8 cellular contexts compared by ENCODE assay signal in the genomic region with DNA sequence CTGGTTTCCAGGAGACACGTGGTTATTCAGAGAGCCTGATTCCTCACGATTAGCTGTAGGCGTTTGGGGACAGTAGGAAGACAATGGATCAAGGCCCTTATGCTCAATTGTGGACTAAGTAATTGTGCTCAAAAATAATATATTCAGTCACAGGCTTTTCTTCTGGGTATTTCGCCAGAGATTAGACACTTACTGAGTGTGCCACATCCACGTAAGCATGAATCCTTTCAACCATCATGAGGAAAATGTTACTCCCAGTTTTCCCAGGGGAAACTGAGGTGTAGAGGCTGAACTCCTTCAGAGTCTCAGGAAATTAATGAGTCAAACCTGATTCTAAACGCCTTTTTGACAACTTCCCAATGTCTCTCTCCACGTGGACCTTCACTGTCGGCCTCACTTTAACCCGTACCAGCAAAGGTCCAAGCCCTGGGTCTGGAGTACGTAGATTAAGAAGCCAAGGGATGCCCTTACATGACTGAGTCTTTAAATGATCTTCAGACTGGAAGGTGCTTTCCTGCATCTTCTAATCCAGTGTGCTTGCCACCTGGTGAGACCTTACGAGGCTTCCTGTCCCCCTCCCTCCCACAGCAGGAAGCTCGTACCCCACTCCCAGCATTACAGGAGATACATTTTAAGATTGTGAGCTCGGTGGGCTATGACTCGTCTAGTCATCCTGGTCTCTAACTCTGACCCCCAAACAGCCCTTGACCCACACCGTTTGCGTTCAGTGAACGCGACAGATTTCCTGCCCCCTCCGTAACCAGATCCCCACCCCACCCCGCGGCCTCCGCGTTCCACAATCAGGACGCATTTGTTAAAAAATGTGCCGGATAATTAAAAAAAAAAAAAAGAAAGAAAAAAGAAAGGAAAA. TPM values are rescaled to one million over a fixed set of nuclear protein-coding genes. Genes with fewer than 3 reads are reported as not detected.
DNase-seq lines count a peak whose midpoint lies in the region; ATAC-seq, FAIRE-seq and TF ChIP-seq lines count a peak whose summit lies in the region.

No MANE protein-coding gene starts in this region.

- peaks cover 56% of the 10 kb centered on the region for H3K4me1 ChIP-seq in BLaER1
- H3K4me1 ChIP-seq in esophagus muscularis mucosa, result peaks cover 48 to 61% (median 59%) of the 10 kb centered on the region in 4 donors
- H3K4me1 ChIP-seq in pancreas, result peaks cover 7 to 33% (median 19%) of the 10 kb centered on the region in 3 donors

- H3K27me3 ChIP-seq in BLaER1, result no peaks in the 10 kb centered on the region
- no peaks in the 10 kb centered on the region for H3K27me3 ChIP-seq in esophagus muscularis mucosa
- H3K27me3 ChIP-seq in pancreas, result no peaks in the 10 kb centered on the region

- peak overlapping the region; percentile 96 for H3K4me2 ChIP-seq in BLaER1

- peaks cover 45% of the 10 kb centered on the region for H3K4me1 Mint-ChIP-seq in activated CD8-positive, alpha-beta T cell treated with anti-CD3 and anti-CD28 coated beads, Interleukin-2, amount 10 ng/mL, durations not matched to agents 7 days and 5 days (ENCODE audit: low read depth)

- H3K27ac ChIP-seq in BLaER1 (peak overlapping the region; percentile 97), esophagus muscularis mucosa (replicated peaks in 1 of 4) (peak overlapping the region; percentile 94 to 99 (median 96)), pancreas (peak overlapping the region; percentile 81 to 95 (median 84))

- TF ChIP-seq CTCF in esophagus muscularis mucosa (IDR thresholded peaks at IDR 0.05) (no peak), pancreas (IDR thresholded peaks at IDR 0.05) (no peak)

- DNase-seq in HT-29 (ENCODE audit: low spot score) (peak; percentile 38), esophagus muscularis mucosa (ENCODE audit: extremely low spot score) (no peak), pancreas (no peak), D341Med (ENCODE audit: low spot score) (no peak)
- peak; percentile 45 for DNase-seq in activated CD8-positive, alpha-beta T cell treated with anti-CD3 and anti-CD28 coated beads, Interleukin-2, amount 10 ng/mL, durations not matched to agents 7 days and 5 days

- H3K27ac Mint-ChIP-seq in activated CD8-positive, alpha-beta T cell treated with anti-CD3 and anti-CD28 coated beads, Interleukin-2, amount 10 ng/mL, durations not matched to agents 7 days and 5 days, result peak overlapping the region; percentile 91

- peak overlapping the region; percentile 97 for H3K9ac ChIP-seq in BLaER1

- intact Hi-C loops in esophagus muscularis mucosa (cut with DNase I) (no loop called here), pancreas (cut with DNase I) (no loop called here)

- WGBS in esophagus muscularis mucosa, result 5% methylated on average over 25 of the region's 25 CpGs
- WGBS in pancreas, 2 donors, result 17 to 19% methylated on average over 25 of the region's 25 CpGs

- no peak for TF ChIP-seq POLR2A in esophagus muscularis mucosa (IDR thresholded peaks at IDR 0.05; ENCODE audit: low read depth)

- no peak for ATAC-seq in activated CD8-positive, alpha-beta T cell treated with anti-CD3 and anti-CD28 coated beads, Interleukin-2, amount 10 ng/mL, durations not matched to agents 7 days and 5 days
- no peak for ATAC-seq in pancreas
- ATAC-seq in HG02973 (IDR thresholded peaks at IDR 0.05; ENCODE audit: unreplicated experiment), result no peak
- no peak for ATAC-seq in HG03469 (IDR thresholded peaks at IDR 0.05; ENCODE audit: unreplicated experiment)

- no peaks in the 10 kb centered on the region for H3K9me3 ChIP-seq in BLaER1
- no peaks in the 10 kb centered on the region for H3K9me3 ChIP-seq in esophagus muscularis mucosa
- no peaks in the 10 kb centered on the region for H3K9me3 ChIP-seq in pancreas

- CTCF ChIA-PET in activated CD8-positive, alpha-beta T cell treated with anti-CD3 and anti-CD28 coated beads, Interleukin-2, amount 10 ng/mL, durations not matched to agents 7 days and 5 days (lab: Charles Lee), result interaction anchor here (3.5 kb wide), 1 partner anchor 28 kb away, joined by 39 read pairs; no protein-coding TSS in a partner anchor

- H3K27me3 Mint-ChIP-seq in activated CD8-positive, alpha-beta T cell treated with anti-CD3 and anti-CD28 coated beads, Interleukin-2, amount 10 ng/mL, durations not matched to agents 7 days and 5 days (ENCODE audit: low read depth), result no peaks in the 10 kb centered on the region

- peaks cover 35% of the 10 kb centered on the region for H3K36me3 Mint-ChIP-seq in activated CD8-positive, alpha-beta T cell treated with anti-CD3 and anti-CD28 coated beads, Interleukin-2, amount 10 ng/mL, durations not matched to agents 7 days and 5 days (ENCODE audit: low read depth)

- peak overlapping the region; percentile 96 for H3K4me3 ChIP-seq in BLaER1
- H3K4me3 ChIP-seq in esophagus muscularis mucosa, result peak overlapping the region; percentile 69 to 92 (median 83)
- peak overlapping the region; percentile 76 to 83 (median 81) for H3K4me3 ChIP-seq in pancreas

- no peak for FAIRE-seq in pancreas (lab: Jason Lieb, UNC)

- peak overlapping the region; percentile 88 for H3K4me3 Mint-ChIP-seq in activated CD8-positive, alpha-beta T cell treated with anti-CD3 and anti-CD28 coated beads, Interleukin-2, amount 10 ng/mL, durations not matched to agents 7 days and 5 days

- no peak for TF ChIP-seq EP300 in esophagus muscularis mucosa (IDR thresholded peaks at IDR 0.05)

- H4K20me1 ChIP-seq in BLaER1, result peaks cover 61% of the 10 kb centered on the region

- H3K9me3 Mint-ChIP-seq in activated CD8-positive, alpha-beta T cell treated with anti-CD3 and anti-CD28 coated beads, Interleukin-2, amount 10 ng/mL, durations not matched to agents 7 days and 5 days (ENCODE audit: insufficient read depth), result no peaks in the 10 kb centered on the region

- POLR2A ChIA-PET in activated CD8-positive, alpha-beta T cell treated with anti-CD3 and anti-CD28 coated beads, Interleukin-2, amount 10 ng/mL, durations not matched to agents 7 days and 5 days (lab: Charles Lee), result interaction anchor here (0.7 to 6.2 kb wide), 7 partner anchors 10 to 244 kb away, joined by 3 to 58 read pairs (median 5); no protein-coding TSS in a partner anchor

- H3K36me3 ChIP-seq in BLaER1 (peaks cover 19% of the 10 kb centered on the region), esophagus muscularis mucosa (no peaks in the 10 kb centered on the region), pancreas (no peaks in the 10 kb centered on the region)

RNA-seq across cellular contexts. Expression of gene PKM, which starts 1.7 kb away (rescaled TPM):
- total RNA-seq in HT-29 (2014; rRNA removed; shearing (Covaris generic)), result 1,702 and 1,855 TPM in 2 replicates
- 1,000 to 10,000 TPM; 1,272 to 1,311 TPM for total RNA-seq in activated CD8-positive, alpha-beta T cell treated with anti-CD3 and anti-CD28 coated beads, Interleukin-2, amount 10 ng/mL, durations not matched to agents 7 days and 5 days
- 100 to 1,000 TPM; 392 to 605 (median 482) TPM for total RNA-seq in esophagus muscularis mucosa
- total RNA-seq in pancreas, result 100 to 1,000 TPM in 3 of 6 donors, 10 to 100 TPM in 3; 61.8 to 219 (median 110) TPM
- polyA plus RNA-seq in pancreas, result 100 to 1,000 TPM in 1 of 2 donors, 10 to 100 TPM in 1; 67.2 to 140 TPM

RNA-seq across cellular contexts. Expression of gene GRAMD2A, which starts 31.7 kb away (rescaled TPM):
- total RNA-seq in HT-29 (2014; rRNA removed; shearing (Covaris generic)), result 0.03 and 0.29 TPM in 2 replicates
- total RNA-seq in activated CD8-positive, alpha-beta T cell treated with anti-CD3 and anti-CD28 coated beads, Interleukin-2, amount 10 ng/mL, durations not matched to agents 7 days and 5 days, result under 1 TPM in 1 of 2 experiments, not detected in 1; 0.10 TPM
- 1 to 10 TPM in 2 of 4 donors, under 1 TPM in 2; 0.33 to 2.5 (median 0.75) TPM for total RNA-seq in esophagus muscularis mucosa
- under 1 TPM in 1 of 6 donors, not detected in 5; 0.19 TPM for total RNA-seq in pancreas
- under 1 TPM in 1 of 2 donors, not detected in 1; 0.28 TPM for polyA plus RNA-seq in pancreas

RNA-seq across cellular contexts. Expression of gene PARP6, which starts 43.0 kb away (rescaled TPM):
- 39.1 and 49.9 TPM in 2 replicates for total RNA-seq in HT-29 (2014; rRNA removed; shearing (Covaris generic))
- 10 to 100 TPM; 54.0 to 57.0 TPM for total RNA-seq in activated CD8-positive, alpha-beta T cell treated with anti-CD3 and anti-CD28 coated beads, Interleukin-2, amount 10 ng/mL, durations not matched to agents 7 days and 5 days
- 10 to 100 TPM; 46.5 to 79.0 (median 53.7) TPM for total RNA-seq in esophagus muscularis mucosa
- total RNA-seq in pancreas, result 10 to 100 TPM; 31.1 to 55.5 (median 39.7) TPM
- polyA plus RNA-seq in pancreas, result 100 to 1,000 TPM; 121 to 178 TPM

Comparison
In these comparisons a context has a peak if more than half of its experiments do, and no peak if none do; other contexts are left out.
1. DNase-seq: peak in HT-29 (single experiment) and activated CD8-positive, alpha-beta T cell treated with anti-CD3 and anti-CD28 coated beads, Interleukin-2, amount 10 ng/mL, durations not matched to agents 7 days and 5 days (single experiment); none in esophagus muscularis mucosa (single experiment), pancreas (0 of 6) and D341Med (single experiment).
2. Peak in every context shown above with its lines, with median percentiles within 50 percentile points of each other: H3K27ac ChIP-seq and H3K4me3 ChIP-seq.